9 cellular contexts compared by ENCODE assay signal in the genomic region with DNA sequence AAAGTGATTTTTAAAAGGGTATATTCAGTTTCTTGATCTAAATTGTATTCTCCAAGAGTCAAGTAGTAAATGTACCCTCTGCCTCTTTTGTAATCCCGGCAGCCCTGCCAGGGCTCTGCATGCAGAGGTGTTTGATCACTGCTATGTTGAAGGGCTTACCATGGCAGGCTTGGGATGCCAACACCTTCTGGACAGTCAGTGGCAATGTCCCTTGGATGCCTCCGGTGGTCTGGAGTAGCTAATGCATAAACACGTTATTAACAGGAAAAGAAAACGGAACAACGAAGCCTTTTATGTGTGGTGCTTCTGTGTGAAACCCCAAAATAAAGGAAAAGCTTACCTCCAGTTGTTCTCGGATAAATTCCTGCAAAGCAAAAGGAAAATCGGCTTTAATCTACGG. TPM values are rescaled to one million over a fixed set of nuclear protein-coding genes. Genes with fewer than 3 reads are reported as not detected.
DNase-seq lines count a peak whose midpoint lies in the region; ATAC-seq, FAIRE-seq and TF ChIP-seq lines count a peak whose summit lies in the region.
"Had no signal": no experiment of that assay in that cellular context is flagged by ENCODE, and none has a peak within 500 bp of the region (broad histone marks: within the 10 kb centered on the region; RNA-seq: fewer than 3 reads in every experiment).

No MANE protein-coding gene starts in this region.

- no peaks in the 10 kb centered on the region for H3K79me2 ChIP-seq in OCI-LY1 (ENCODE audit: insufficient read depth, low read length)

- H3K9me3 ChIP-seq in OCI-LY1 (ENCODE audit: low read length) (no peaks in the 10 kb centered on the region), esophagus muscularis mucosa (no peaks in the 10 kb centered on the region), gastrocnemius medialis (no peaks in the 10 kb centered on the region)

- no peaks in the 10 kb centered on the region for H3K9me2 ChIP-seq in OCI-LY1 (ENCODE audit: low read depth, low read length)

- no peak overlapping the region for H2AFZ ChIP-seq in OCI-LY1 (ENCODE audit: low read length)

- ATAC-seq in gastrocnemius medialis = peak; percentile 74 to 90

- H3F3A ChIP-seq in OCI-LY1 (ENCODE audit: insufficient read depth, low read length) = no peaks in the 10 kb centered on the region

- H3K36me3 ChIP-seq in OCI-LY1 (ENCODE audit: insufficient read depth, low read length) (peaks cover 51% of the 10 kb centered on the region), esophagus muscularis mucosa (peaks cover 17 to 92% (median 79%) of the 10 kb centered on the region in 4 donors), gastrocnemius medialis (peaks cover 0 to 37% of the 10 kb centered on the region in 2 donors)

- H3K4me3 ChIP-seq in OCI-LY1 (ENCODE audit: low read depth, low read length, poor library complexity, severe bottlenecking) (no peak overlapping the region), esophagus muscularis mucosa (no peak overlapping the region), gastrocnemius medialis (no peak overlapping the region)

- TF ChIP-seq CTCF in OCI-LY1 (IDR thresholded peaks at IDR 0.05; ENCODE audit: low read length) = peak; percentile 38
- peak in 2 of 3 experiments; percentile 5 to 37 for TF ChIP-seq CTCF in esophagus muscularis mucosa (IDR thresholded peaks at IDR 0.05)
- TF ChIP-seq CTCF in gastrocnemius medialis (IDR thresholded peaks at IDR 0.05 in 4 of 5, conservative IDR thresholded peaks at IDR 0.05 in 1 of 5) = peak in 3 of 5 experiments; percentile 17 to 44 (median 17)

- in situ Hi-C loops in gastrocnemius medialis (cut with MboI; ENCODE audit: low sequenced_read_pairs in 4 of 4) = no loop called here

- H3K4me2 ChIP-seq in OCI-LY1 (ENCODE audit: low read length) = no peak overlapping the region

- H3K27ac ChIP-seq in OCI-LY1 (ENCODE audit: low read depth, low read length, poor library complexity, severe bottlenecking) (no peak overlapping the region), esophagus muscularis mucosa (replicated peaks in 1 of 4) (no peak overlapping the region), gastrocnemius medialis (peak overlapping the region in 1 of 4 donors; percentile 7)

- no peaks in the 10 kb centered on the region for H4K20me1 ChIP-seq in OCI-LY1 (ENCODE audit: insufficient read depth, low read length)

- no peak for TF ChIP-seq EP300 in esophagus muscularis mucosa (IDR thresholded peaks at IDR 0.05)

- 72% methylated on average over 8 of the region's 8 CpGs for WGBS in esophagus muscularis mucosa

- H3K27me3 ChIP-seq in OCI-LY1 (ENCODE audit: insufficient read depth, low read length) (no peaks in the 10 kb centered on the region), esophagus muscularis mucosa (no peaks in the 10 kb centered on the region), gastrocnemius medialis (no peaks in the 10 kb centered on the region)

- H3K4me1 ChIP-seq in OCI-LY1 (ENCODE audit: insufficient read depth, low read length, severe bottlenecking) (no peaks in the 10 kb centered on the region), esophagus muscularis mucosa (no peaks in the 10 kb centered on the region), gastrocnemius medialis (peaks cover 0 to 11% of the 10 kb centered on the region in 2 donors)

- peak; percentile 23 for DNase-seq in activated CD4-positive, alpha-beta T cell treated with anti-CD3 and anti-CD28 coated beads for 48 hours
- DNase-seq in activated CD4-positive, alpha-beta T cell treated with anti-CD3 and anti-CD28 coated beads, Interleukin-2, amount 50 U/mL, for 48 hours = no peak
- DNase-seq in esophagus muscularis mucosa (ENCODE audit: extremely low spot score) = no peak
- DNase-seq in gastrocnemius medialis = peak in 1 of 2 donors; percentile 68
- no peak for DNase-seq in stimulated activated CD4-positive, alpha-beta T cell treated with anti-CD3 and anti-CD28 coated beads, Interleukin-12 subunit alpha, Interleukin-12 subunit beta, amount 100 ng/mL, for 4 hours
- no peak for DNase-seq in RCC 7860 (ENCODE audit: low spot score)
- no peak for DNase-seq in posterior vena cava (ENCODE audit: low spot score)
- DNase-seq: DMS153 had no signal

- FAIRE-seq in RCC 7860 (lab: Jason Lieb, UNC) = no peak

- intact Hi-C loops in esophagus muscularis mucosa (cut with DNase I) (no loop called here), gastrocnemius medialis (cut with DNase I; ENCODE audit: low total_unique reads) (no loop called here), posterior vena cava (cut with DNase I) (no loop called here)

- TF ChIP-seq POLR2A in esophagus muscularis mucosa (IDR thresholded peaks at IDR 0.05; ENCODE audit: low read depth) = no peak
- TF ChIP-seq POLR2A in gastrocnemius medialis (IDR thresholded peaks at IDR 0.05) = no peak

- no peak overlapping the region for H3K9ac ChIP-seq in OCI-LY1 (ENCODE audit: low read length)

RNA-seq across cellular contexts. Expression of a gene that starts 19.9 kb away (rescaled TPM):
- 10 to 100 TPM; 23.3 to 58.0 (median 45.9) TPM for total RNA-seq in esophagus muscularis mucosa
- total RNA-seq in gastrocnemius medialis = 10 to 100 TPM; 42.7 to 79.0 (median 69.9) TPM
- total RNA-seq in posterior vena cava = 10 to 100 TPM; 22.3 to 29.5 TPM

RNA-seq across cellular contexts. Expression of a gene that starts 28.6 kb away (rescaled TPM):
- total RNA-seq in esophagus muscularis mucosa = 10 to 100 TPM; 24.5 to 40.7 (median 32.9) TPM
- total RNA-seq in gastrocnemius medialis = 10 to 100 TPM; 10.4 to 21.7 (median 17.4) TPM
- total RNA-seq in posterior vena cava = 10 to 100 TPM; 27.2 to 28.2 TPM

RNA-seq across cellular contexts. Expression of a gene that starts 41.2 kb away (rescaled TPM):
- 10 to 100 TPM in 3 of 4 donors, 1 to 10 TPM in 1; 9.1 to 20.3 (median 16.9) TPM for total RNA-seq in esophagus muscularis mucosa
- total RNA-seq in gastrocnemius medialis = 10 to 100 TPM; 12.8 to 41.2 (median 22.9) TPM
- total RNA-seq in posterior vena cava = 10 to 100 TPM in 1 of 2 donors, 1 to 10 TPM in 1; 8.2 to 11.5 TPM

RNA-seq across cellular contexts. Expression of a gene that starts 46.8 kb away (rescaled TPM):
- total RNA-seq in esophagus muscularis mucosa (1 to 10 TPM; 4.3 to 7.1 (median 5.9) TPM), gastrocnemius medialis (10 to 100 TPM in 1 of 4 donors, 1 to 10 TPM in 3; 5.3 to 13.1 (median 7.3) TPM), posterior vena cava (1 to 10 TPM in 1 of 2 donors, under 1 TPM in 1; 0.46 to 2.3 TPM)
